In genomic region chr3:130111185-130111864, GRCh38 we compare ENCODE assay signal across 8 cellular contexts. TPM values are rescaled to one million over a fixed set of nuclear protein-coding genes. Genes with fewer than 3 reads are reported as not detected.
A peak's percentile ranks its signal among the peaks of the same experiment; 100 is the strongest.
DNase-seq lines count a peak whose midpoint lies in the region; ATAC-seq and TF ChIP-seq lines count a peak whose summit lies in the region.

No MANE protein-coding gene starts in this region.

- no peak for TF ChIP-seq CTCF in LNCaP clone FGC (IDR thresholded peaks at IDR 0.05; ENCODE audit: control insufficient read depth, extremely low read depth, insufficient read depth)

- peak overlapping the region; percentile 86 for H3K4me3 ChIP-seq in LNCaP clone FGC (ENCODE audit: low read depth, low read length)

- ATAC-seq in natural killer cell treated with Interleukin-12 subunit alpha and Interleukin-12 subunit beta and Interleukin-15 and Interleukin-18, amount 100 ng/mL, for 72 hours, result peak; percentile 100

- peaks cover 14 to 20% of the 10 kb centered on the region in 2 donors for H3K4me1 Mint-ChIP-seq in natural killer cell treated with Interleukin-12 subunit alpha and Interleukin-12 subunit beta and Interleukin-15 and Interleukin-18, amount 100 ng/mL, for 72 hours (ENCODE audit: low read depth in 2 of 2)

- no peaks in the 10 kb centered on the region for H3K9me3 Mint-ChIP-seq in natural killer cell treated with Interleukin-12 subunit alpha and Interleukin-12 subunit beta and Interleukin-15 and Interleukin-18, amount 100 ng/mL, for 72 hours

- H3K27me3 Mint-ChIP-seq in natural killer cell treated with Interleukin-12 subunit alpha and Interleukin-12 subunit beta and Interleukin-15 and Interleukin-18, amount 100 ng/mL, for 72 hours, result no peaks in the 10 kb centered on the region

- DNase-seq in EH (ENCODE audit: low read depth) (peak; percentile 99), H4 (ENCODE audit: low spot score) (peak; percentile 97), LNCaP clone FGC (ENCODE audit: low read depth) (peak; percentile 84), RPMI8226 (peak; percentile 99), fibroblast of peridontal ligament (ENCODE audit: extremely low read depth) (peak; percentile 98)
- DNase-seq in activated T-helper 9 cell treated with anti-CD3 and anti-CD28 coated beads, Interleukin-2, amount 50 U/mL, for 16 hours (ENCODE audit: low read depth), result peak; percentile 99
- DNase-seq in natural killer cell treated with Interleukin-12 subunit alpha and Interleukin-12 subunit beta and Interleukin-15 and Interleukin-18, amount 100 ng/mL, for 72 hours (ENCODE audit: low spot score), result peak; percentile 99
- peak; percentile 99 for DNase-seq in stimulated activated naive CD4-positive, alpha-beta T cell treated with Interleukin-2 at 50 U/mL for 16 hours (lab: John Stamatoyannopoulos, UW)

- no peaks in the 10 kb centered on the region for H3K36me3 Mint-ChIP-seq in natural killer cell treated with Interleukin-12 subunit alpha and Interleukin-12 subunit beta and Interleukin-15 and Interleukin-18, amount 100 ng/mL, for 72 hours

- H3K4me3 Mint-ChIP-seq in natural killer cell treated with Interleukin-12 subunit alpha and Interleukin-12 subunit beta and Interleukin-15 and Interleukin-18, amount 100 ng/mL, for 72 hours, result peak overlapping the region; percentile 93

- peak overlapping the region; percentile 85 to 92 for H3K27ac Mint-ChIP-seq in natural killer cell treated with Interleukin-12 subunit alpha and Interleukin-12 subunit beta and Interleukin-15 and Interleukin-18, amount 100 ng/mL, for 72 hours

RNA-seq across cellular contexts. Expression of gene ALG1L2, which starts 29.7 kb away (rescaled TPM):
- not detected in 2 replicates for total RNA-seq in H4 (2014; rRNA removed; shearing (Covaris generic))
- total RNA-seq in natural killer cell treated with Interleukin-12 subunit alpha and Interleukin-12 subunit beta and Interleukin-15 and Interleukin-18, amount 100 ng/mL, for 72 hours, result 1 to 10 TPM in 1 of 2 donors, not detected in 1; 1.4 TPM

Comparison
In these comparisons a context has a peak if more than half of its experiments do, and no peak if none do; other contexts are left out.
1. Peak in every context shown above with its lines: DNase-seq, ATAC-seq and H3K4me3 ChIP-seq.